ENCODE assay signal across 2 cellular contexts in the genomic region with DNA sequence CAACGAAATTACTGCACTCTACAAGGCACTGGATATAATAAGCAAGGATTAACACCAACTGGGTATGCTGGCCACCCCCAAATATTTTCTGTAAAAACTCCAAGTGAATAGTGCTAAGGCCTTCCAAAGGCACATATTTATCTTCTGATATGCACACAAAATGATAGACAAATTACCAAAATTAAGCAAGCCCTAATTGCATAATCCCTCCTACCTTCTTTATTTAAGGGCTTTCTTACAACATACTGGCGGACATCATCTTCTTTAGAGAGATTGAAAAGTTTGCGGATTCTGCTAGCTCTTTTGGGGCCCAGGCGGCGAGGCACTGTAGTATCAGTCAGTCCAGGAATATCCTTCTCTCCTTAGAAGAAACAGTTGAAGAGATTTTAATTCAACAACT.
TF ChIP-seq lines count a peak whose summit lies in the region.

No MANE protein-coding gene starts in this region.

TF ChIP-seq in A549, 52 proteins besides CTCF, POLR2A, EP300 and RAD21 (continued from another document):
- TF ChIP-seq BHLHE40 (IDR thresholded peaks at IDR 0.05; ENCODE audit: low read depth, low read length), result no peak
- peak in 1 of 2 experiments; percentile 26; a peak in 2 of 5 replicates for TF ChIP-seq JUN (IDR thresholded peaks at IDR 0.05)

TF ChIP-seq in GM23338, 12 proteins besides CTCF, POLR2A, EP300 and RAD21:
- TF ChIP-seq, protein P1, sequence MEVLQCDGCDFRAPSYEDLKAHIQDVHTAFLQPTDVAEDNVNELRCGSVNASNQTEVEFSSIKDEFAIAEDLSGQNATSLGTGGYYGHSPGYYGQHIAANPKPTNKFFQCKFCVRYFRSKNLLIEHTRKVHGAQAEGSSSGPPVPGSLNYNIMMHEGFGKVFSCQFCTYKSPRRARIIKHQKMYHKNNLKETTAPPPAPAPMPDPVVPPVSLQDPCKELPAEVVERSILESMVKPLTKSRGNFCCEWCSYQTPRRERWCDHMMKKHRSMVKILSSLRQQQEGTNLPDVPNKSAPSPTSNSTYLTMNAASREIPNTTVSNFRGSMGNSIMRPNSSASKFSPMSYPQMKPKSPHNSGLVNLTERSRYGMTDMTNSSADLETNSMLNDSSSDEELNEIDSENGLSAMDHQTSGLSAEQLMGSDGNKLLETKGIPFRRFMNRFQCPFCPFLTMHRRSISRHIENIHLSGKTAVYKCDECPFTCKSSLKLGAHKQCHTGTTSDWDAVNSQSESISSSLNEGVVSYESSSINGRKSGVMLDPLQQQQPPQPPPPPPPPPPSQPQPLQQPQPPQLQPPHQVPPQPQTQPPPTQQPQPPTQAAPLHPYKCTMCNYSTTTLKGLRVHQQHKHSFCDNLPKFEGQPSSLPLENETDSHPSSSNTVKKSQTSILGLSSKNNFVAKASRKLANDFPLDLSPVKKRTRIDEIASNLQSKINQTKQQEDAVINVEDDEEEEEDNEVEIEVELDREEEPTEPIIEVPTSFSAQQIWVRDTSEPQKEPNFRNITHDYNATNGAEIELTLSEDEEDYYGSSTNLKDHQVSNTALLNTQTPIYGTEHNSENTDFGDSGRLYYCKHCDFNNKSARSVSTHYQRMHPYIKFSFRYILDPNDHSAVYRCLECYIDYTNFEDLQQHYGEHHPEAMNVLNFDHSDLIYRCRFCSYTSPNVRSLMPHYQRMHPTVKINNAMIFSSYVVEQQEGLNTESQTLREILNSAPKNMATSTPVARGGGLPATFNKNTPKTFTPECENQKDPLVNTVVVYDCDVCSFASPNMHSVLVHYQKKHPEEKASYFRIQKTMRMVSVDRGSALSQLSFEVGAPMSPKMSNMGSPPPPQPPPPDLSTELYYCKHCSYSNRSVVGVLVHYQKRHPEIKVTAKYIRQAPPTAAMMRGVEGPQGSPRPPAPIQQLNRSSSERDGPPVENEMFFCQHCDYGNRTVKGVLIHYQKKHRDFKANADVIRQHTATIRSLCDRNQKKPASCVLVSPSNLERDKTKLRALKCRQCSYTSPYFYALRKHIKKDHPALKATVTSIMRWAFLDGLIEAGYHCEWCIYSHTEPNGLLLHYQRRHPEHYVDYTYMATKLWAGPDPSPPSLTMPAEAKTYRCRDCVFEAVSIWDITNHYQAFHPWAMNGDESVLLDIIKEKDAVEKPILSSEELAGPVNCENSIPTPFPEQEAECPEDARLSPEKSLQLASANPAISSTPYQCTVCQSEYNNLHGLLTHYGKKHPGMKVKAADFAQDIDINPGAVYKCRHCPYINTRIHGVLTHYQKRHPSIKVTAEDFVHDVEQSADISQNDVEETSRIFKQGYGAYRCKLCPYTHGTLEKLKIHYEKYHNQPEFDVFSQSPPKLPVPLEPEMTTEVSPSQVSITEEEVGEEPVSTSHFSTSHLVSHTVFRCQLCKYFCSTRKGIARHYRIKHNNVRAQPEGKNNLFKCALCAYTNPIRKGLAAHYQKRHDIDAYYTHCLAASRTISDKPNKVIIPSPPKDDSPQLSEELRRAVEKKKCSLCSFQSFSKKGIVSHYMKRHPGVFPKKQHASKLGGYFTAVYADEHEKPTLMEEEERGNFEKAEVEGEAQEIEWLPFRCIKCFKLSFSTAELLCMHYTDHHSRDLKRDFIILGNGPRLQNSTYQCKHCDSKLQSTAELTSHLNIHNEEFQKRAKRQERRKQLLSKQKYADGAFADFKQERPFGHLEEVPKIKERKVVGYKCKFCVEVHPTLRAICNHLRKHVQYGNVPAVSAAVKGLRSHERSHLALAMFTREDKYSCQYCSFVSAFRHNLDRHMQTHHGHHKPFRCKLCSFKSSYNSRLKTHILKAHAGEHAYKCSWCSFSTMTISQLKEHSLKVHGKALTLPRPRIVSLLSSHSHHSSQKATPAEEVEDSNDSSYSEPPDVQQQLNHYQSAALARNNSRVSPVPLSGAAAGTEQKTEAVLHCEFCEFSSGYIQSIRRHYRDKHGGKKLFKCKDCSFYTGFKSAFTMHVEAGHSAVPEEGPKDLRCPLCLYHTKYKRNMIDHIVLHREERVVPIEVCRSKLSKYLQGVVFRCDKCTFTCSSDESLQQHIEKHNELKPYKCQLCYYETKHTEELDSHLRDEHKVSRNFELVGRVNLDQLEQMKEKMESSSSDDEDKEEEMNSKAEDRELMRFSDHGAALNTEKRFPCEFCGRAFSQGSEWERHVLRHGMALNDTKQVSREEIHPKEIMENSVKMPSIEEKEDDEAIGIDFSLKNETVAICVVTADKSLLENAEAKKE (CRISPR knock-in tag; IDR thresholded peaks at IDR 0.05), result no peak
- TF ChIP-seq EZH2phosphoT487 (IDR thresholded peaks at IDR 0.05; ENCODE audit: unreplicated experiment), result no peak
- no peak for TF ChIP-seq ZNF331 (CRISPR knock-in tag; IDR thresholded peaks at IDR 0.05; ENCODE audit: low read depth)
- TF ChIP-seq CREB1 (CRISPR knock-in tag; IDR thresholded peaks at IDR 0.05; ENCODE audit: low read depth), result no peak
- TF ChIP-seq POLR2AphosphoS5 (IDR thresholded peaks at IDR 0.05; ENCODE audit: low read depth), result no peak
- no peak for TF ChIP-seq STAT1 (IDR thresholded peaks at IDR 0.05; ENCODE audit: unreplicated experiment)
- TF ChIP-seq, protein P2, sequence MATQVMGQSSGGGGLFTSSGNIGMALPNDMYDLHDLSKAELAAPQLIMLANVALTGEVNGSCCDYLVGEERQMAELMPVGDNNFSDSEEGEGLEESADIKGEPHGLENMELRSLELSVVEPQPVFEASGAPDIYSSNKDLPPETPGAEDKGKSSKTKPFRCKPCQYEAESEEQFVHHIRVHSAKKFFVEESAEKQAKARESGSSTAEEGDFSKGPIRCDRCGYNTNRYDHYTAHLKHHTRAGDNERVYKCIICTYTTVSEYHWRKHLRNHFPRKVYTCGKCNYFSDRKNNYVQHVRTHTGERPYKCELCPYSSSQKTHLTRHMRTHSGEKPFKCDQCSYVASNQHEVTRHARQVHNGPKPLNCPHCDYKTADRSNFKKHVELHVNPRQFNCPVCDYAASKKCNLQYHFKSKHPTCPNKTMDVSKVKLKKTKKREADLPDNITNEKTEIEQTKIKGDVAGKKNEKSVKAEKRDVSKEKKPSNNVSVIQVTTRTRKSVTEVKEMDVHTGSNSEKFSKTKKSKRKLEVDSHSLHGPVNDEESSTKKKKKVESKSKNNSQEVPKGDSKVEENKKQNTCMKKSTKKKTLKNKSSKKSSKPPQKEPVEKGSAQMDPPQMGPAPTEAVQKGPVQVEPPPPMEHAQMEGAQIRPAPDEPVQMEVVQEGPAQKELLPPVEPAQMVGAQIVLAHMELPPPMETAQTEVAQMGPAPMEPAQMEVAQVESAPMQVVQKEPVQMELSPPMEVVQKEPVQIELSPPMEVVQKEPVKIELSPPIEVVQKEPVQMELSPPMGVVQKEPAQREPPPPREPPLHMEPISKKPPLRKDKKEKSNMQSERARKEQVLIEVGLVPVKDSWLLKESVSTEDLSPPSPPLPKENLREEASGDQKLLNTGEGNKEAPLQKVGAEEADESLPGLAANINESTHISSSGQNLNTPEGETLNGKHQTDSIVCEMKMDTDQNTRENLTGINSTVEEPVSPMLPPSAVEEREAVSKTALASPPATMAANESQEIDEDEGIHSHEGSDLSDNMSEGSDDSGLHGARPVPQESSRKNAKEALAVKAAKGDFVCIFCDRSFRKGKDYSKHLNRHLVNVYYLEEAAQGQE (IDR thresholded peaks at IDR 0.05; ENCODE audit: unreplicated experiment), result no peak
- no peak for TF ChIP-seq NANOG (IDR thresholded peaks at IDR 0.05; ENCODE audit: borderline replicate concordance)
- no peak for TF ChIP-seq JUNB (IDR thresholded peaks at IDR 0.05; ENCODE audit: unreplicated experiment)
- no peak for TF ChIP-seq EZH2 (IDR thresholded peaks at IDR 0.05; ENCODE audit: low read depth, unreplicated experiment)
- TF ChIP-seq ZNF114 (CRISPR knock-in tag; IDR thresholded peaks at IDR 0.05), result no peak
- TF ChIP-seq, protein P3, sequence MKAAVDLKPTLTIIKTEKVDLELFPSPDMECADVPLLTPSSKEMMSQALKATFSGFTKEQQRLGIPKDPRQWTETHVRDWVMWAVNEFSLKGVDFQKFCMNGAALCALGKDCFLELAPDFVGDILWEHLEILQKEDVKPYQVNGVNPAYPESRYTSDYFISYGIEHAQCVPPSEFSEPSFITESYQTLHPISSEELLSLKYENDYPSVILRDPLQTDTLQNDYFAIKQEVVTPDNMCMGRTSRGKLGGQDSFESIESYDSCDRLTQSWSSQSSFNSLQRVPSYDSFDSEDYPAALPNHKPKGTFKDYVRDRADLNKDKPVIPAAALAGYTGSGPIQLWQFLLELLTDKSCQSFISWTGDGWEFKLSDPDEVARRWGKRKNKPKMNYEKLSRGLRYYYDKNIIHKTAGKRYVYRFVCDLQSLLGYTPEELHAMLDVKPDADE (IDR thresholded peaks at IDR 0.05), result no peak
